In the genomic region with DNA sequence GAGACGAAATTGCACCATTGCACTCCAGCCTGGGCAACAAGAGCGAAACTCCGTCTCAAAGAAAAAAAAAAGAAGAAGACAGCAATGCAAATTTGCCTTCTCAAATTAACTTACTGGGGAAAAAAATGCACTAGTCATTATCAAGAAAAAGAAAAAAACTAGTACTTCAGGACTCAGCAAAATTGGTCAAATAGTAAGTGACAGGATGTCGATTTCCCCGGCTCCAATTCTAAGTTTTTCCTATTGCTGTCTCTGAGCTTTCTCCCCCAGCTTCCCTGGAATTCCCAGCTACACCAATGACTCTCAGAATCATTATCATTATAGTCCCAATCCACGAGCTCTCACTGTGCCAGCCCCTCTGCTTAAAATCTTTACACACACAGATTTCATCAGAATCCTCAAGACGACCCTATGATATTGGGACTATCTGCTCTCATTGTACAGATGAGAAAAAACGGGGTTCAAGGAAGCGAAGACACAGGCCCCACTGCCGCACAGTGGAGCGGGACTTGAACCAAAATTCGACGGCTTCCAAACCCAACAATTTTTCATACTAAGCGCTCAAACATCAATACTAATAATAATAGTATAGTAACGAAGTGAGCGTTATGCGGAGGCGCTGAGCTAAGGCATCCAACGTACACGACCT, we compare ENCODE assay signal across 8 cellular contexts. TPM values are rescaled to one million over a fixed set of nuclear protein-coding genes. Genes with fewer than 3 reads are reported as not detected.
DNase-seq lines count a peak whose midpoint lies in the region; ATAC-seq, FAIRE-seq and TF ChIP-seq lines count a peak whose summit lies in the region.

No MANE protein-coding gene starts in this region.

- ATAC-seq in GM18870 (IDR thresholded peaks at IDR 0.05; ENCODE audit: unreplicated experiment) (no peak), HG03565 (IDR thresholded peaks at IDR 0.05; ENCODE audit: unreplicated experiment) (no peak)

- intact Hi-C loops in activated CD4-positive, alpha-beta memory T cell treated with anti-CD3 and anti-CD28 coated beads for 36 hours (cut with micrococcal nuclease), result loop anchor here (1.0 to 5.0 kb wide), 6 partner anchors 62 to 1015 kb away; partner anchors contain the start of genes AKT2, B9D2, SERTAD1 and SHKBP1

- H3K9ac ChIP-seq in iPS-18a (ENCODE audit: low read length), result peak overlapping the region; percentile 70

- no peak for DNase-seq in T-helper 1 cell
- no peak for DNase-seq in activated CD4-positive, alpha-beta memory T cell treated with anti-CD3 and anti-CD28 coated beads for 36 hours
- DNase-seq in substantia nigra (lab: John Stamatoyannopoulos, UW), result no peak
- no peak for DNase-seq in D721Med (ENCODE audit: insufficient read length, low spot score)

- CTCF ChIA-PET in activated CD4-positive, alpha-beta memory T cell treated with anti-CD3 and anti-CD28 coated beads for 36 hours (lab: Charles Lee), result interaction anchor here (0.7 to 1.3 kb wide), 4 partner anchors 43 to 1101 kb away, joined by 3 to 7 read pairs (median 4); no protein-coding TSS in a partner anchor

- no peak for FAIRE-seq in D721Med (lab: Jason Lieb, UNC)

- peak overlapping the region; percentile 92 for H3K4me3 Mint-ChIP-seq in T-helper 1 cell treated with Interleukin-12 subunit alpha and Interleukin-12 subunit beta and Interleukin-4 antibody, amounts not matched to agents 30 μg/mL and 1 μg/mL, for 36 hours
- H3K4me3 Mint-ChIP-seq in activated CD4-positive, alpha-beta memory T cell treated with anti-CD3 and anti-CD28 coated beads for 36 hours, result peak overlapping the region; percentile 83

- no peaks in the 10 kb centered on the region for H3K9me3 Mint-ChIP-seq in T-helper 1 cell treated with Interleukin-12 subunit alpha and Interleukin-12 subunit beta and Interleukin-4 antibody, amounts not matched to agents 30 μg/mL and 1 μg/mL, for 36 hours
- no peaks in the 10 kb centered on the region for H3K9me3 Mint-ChIP-seq in activated CD4-positive, alpha-beta memory T cell treated with anti-CD3 and anti-CD28 coated beads for 36 hours

- no peaks in the 10 kb centered on the region for H3K27me3 ChIP-seq in iPS-18a (ENCODE audit: control insufficient read depth, insufficient read depth, low read length)

- peak overlapping the region; percentile 94 for H3K4me3 ChIP-seq in iPS-18a (ENCODE audit: low read length)

- peaks cover 4% of the 10 kb centered on the region for H3K36me3 Mint-ChIP-seq in T-helper 1 cell treated with Interleukin-12 subunit alpha and Interleukin-12 subunit beta and Interleukin-4 antibody, amounts not matched to agents 30 μg/mL and 1 μg/mL, for 36 hours (ENCODE audit: low read depth)
- H3K36me3 Mint-ChIP-seq in activated CD4-positive, alpha-beta memory T cell treated with anti-CD3 and anti-CD28 coated beads for 36 hours, result peaks cover 2% of the 10 kb centered on the region

- no peak overlapping the region for H3K27ac ChIP-seq in iPS-18a (ENCODE audit: low read length)
- H3K27ac ChIP-seq in substantia nigra (ENCODE audit: low read depth, low read length, poor library complexity, severe bottlenecking), result peak overlapping the region; percentile 72

- H3K9me3 ChIP-seq in iPS-18a (ENCODE audit: control insufficient read depth, low read depth, low read length), result no peaks in the 10 kb centered on the region

- peaks cover 3% of the 10 kb centered on the region for H3K36me3 ChIP-seq in iPS-18a (ENCODE audit: control insufficient read depth, low read depth, low read length)

- peaks cover 27% of the 10 kb centered on the region for H3K4me1 Mint-ChIP-seq in T-helper 1 cell treated with Interleukin-12 subunit alpha and Interleukin-12 subunit beta and Interleukin-4 antibody, amounts not matched to agents 30 μg/mL and 1 μg/mL, for 36 hours (ENCODE audit: low read depth)
- peaks cover 26% of the 10 kb centered on the region for H3K4me1 Mint-ChIP-seq in activated CD4-positive, alpha-beta memory T cell treated with anti-CD3 and anti-CD28 coated beads for 36 hours (ENCODE audit: low read depth)

- TF ChIP-seq CTCF in D721Med (IDR thresholded peaks at IDR 0.05; ENCODE audit: insufficient read depth, missing control alignments), result no peak

- peaks cover 3% of the 10 kb centered on the region for H3K4me1 ChIP-seq in iPS-18a (ENCODE audit: control insufficient read depth, low read depth, low read length)

- POLR2A ChIA-PET in activated CD4-positive, alpha-beta memory T cell treated with anti-CD3 and anti-CD28 coated beads for 36 hours (lab: Charles Lee), result interaction anchor here (0.7 to 1.0 kb wide), 5 partner anchors 73 to 155 kb away, joined by 3 to 4 read pairs (median 3); no protein-coding TSS in a partner anchor

- no peaks in the 10 kb centered on the region for H3K27me3 Mint-ChIP-seq in T-helper 1 cell treated with Interleukin-12 subunit alpha and Interleukin-12 subunit beta and Interleukin-4 antibody, amounts not matched to agents 30 μg/mL and 1 μg/mL, for 36 hours (ENCODE audit: low read depth)
- no peaks in the 10 kb centered on the region for H3K27me3 Mint-ChIP-seq in activated CD4-positive, alpha-beta memory T cell treated with anti-CD3 and anti-CD28 coated beads for 36 hours

- H3K27ac Mint-ChIP-seq in T-helper 1 cell treated with Interleukin-12 subunit alpha and Interleukin-12 subunit beta and Interleukin-4 antibody, amounts not matched to agents 30 μg/mL and 1 μg/mL, for 36 hours, result peak overlapping the region; percentile 80
- H3K27ac Mint-ChIP-seq in activated CD4-positive, alpha-beta memory T cell treated with anti-CD3 and anti-CD28 coated beads for 36 hours, result peak overlapping the region; percentile 61

RNA-seq across cellular contexts. Expression of gene C19orf47, which starts 0.6 kb away (rescaled TPM):
- 10 to 100 TPM; 18.3 to 20.8 TPM for total RNA-seq in activated CD4-positive, alpha-beta memory T cell treated with anti-CD3 and anti-CD28 coated beads for 36 hours

RNA-seq across cellular contexts. Expression of gene PLD3, which starts 0.9 kb away (rescaled TPM):
- 10 to 100 TPM; 70.9 to 73.4 TPM for total RNA-seq in activated CD4-positive, alpha-beta memory T cell treated with anti-CD3 and anti-CD28 coated beads for 36 hours

RNA-seq across cellular contexts. Expression of gene HIPK4, which starts 42.4 kb away (rescaled TPM):
- not detected for total RNA-seq in activated CD4-positive, alpha-beta memory T cell treated with anti-CD3 and anti-CD28 coated beads for 36 hours
